ENCODE assay signal across 8 cellular contexts in genomic region chr5:33435893-33436490, GRCh38. TPM values are rescaled to one million over a fixed set of nuclear protein-coding genes. Genes with fewer than 3 reads are reported as not detected.
DNase-seq lines count a peak whose midpoint lies in the region; ATAC-seq and TF ChIP-seq lines count a peak whose summit lies in the region.
"Not testable (repeated sequence)": the region's sequence is repeated elsewhere in the genome, so short reads cannot be mapped to it uniquely, and the experiment has no call there.

No MANE protein-coding gene starts in this region.

- not testable (repeated sequence) for DNase-seq in AG04449 (ENCODE audit: low read depth, low spot score); retinal pigment epithelial cell (ENCODE audit: low read depth)
- peak; percentile 64 for DNase-seq in NCI-H187 treated with DMSO at 0.1 percent for 48 hours (lab: John Stamatoyannopoulos, UW)
- peak; percentile 19 to 73 (median 51) for DNase-seq in T-helper 1 cell
- peak; percentile 72 to 89 (median 75) for DNase-seq in adrenal gland
- peak; percentile 35 for DNase-seq in left ventricle myocardium inferior

- CTCF ChIA-PET in AG04449 (lab: Yijun Ruan, JAX): interaction anchor here (1.1 to 4.5 kb wide), 5 partner anchors 9 to 560 kb away, joined by 3 to 38 read pairs (median 5); partner anchors contain the start of gene RXFP3

- H3K4me3 ChIP-seq in AG04449 (ENCODE audit: low read depth, low read length); adrenal gland; left ventricle myocardium inferior; retinal pigment epithelial cell (ENCODE audit: low read length): not testable (repeated sequence)

- H3K36me3 ChIP-seq in adrenal gland (replicated peaks in 1 of 2); left ventricle myocardium inferior: not testable (repeated sequence)

- POLR2A ChIA-PET in AG04449 (lab: Yijun Ruan, JAX): not testable (repeated sequence)

- TF ChIP-seq CTCF in AG04449 (IDR thresholded peaks at IDR 0.05; ENCODE audit: insufficient read depth, low read length, missing control alignments): peak; percentile 52
- peak; percentile 58 to 85 (median 80) for TF ChIP-seq CTCF in adrenal gland (IDR thresholded peaks at IDR 0.05)
- peak; percentile 87 for TF ChIP-seq CTCF in left ventricle myocardium inferior (IDR thresholded peaks at IDR 0.05; ENCODE audit: borderline replicate concordance)
- TF ChIP-seq CTCF in retinal pigment epithelial cell (conservative IDR thresholded peaks at IDR 0.05; ENCODE audit: low read depth, low read length): peak; percentile 82

- intact Hi-C loops in adrenal gland (cut with DNase I): loop anchor here (10.0 kb wide), 1 partner anchor 499 kb away; the partner anchor contains the start of gene RXFP3 (in 2 of the 2)
- intact Hi-C loops in left ventricle myocardium inferior (cut with micrococcal nuclease): not testable (repeated sequence)

- WGBS in adrenal gland, 4 donors: 19 to 26% (median 23%) methylated on average over 5 of the region's 5 CpGs

- not testable (repeated sequence) for H3K4me1 ChIP-seq in adrenal gland (replicated peaks in 1 of 2)
- peaks cover 18% of the 10 kb centered on the region for H3K4me1 ChIP-seq in left ventricle myocardium inferior

- not testable (repeated sequence) for H3K27ac ChIP-seq in adrenal gland; left ventricle myocardium inferior (replicated peaks)

- ATAC-seq in GM18858 (IDR thresholded peaks at IDR 0.05; ENCODE audit: unreplicated experiment) (peak; percentile 53), HG03025 (IDR thresholded peaks at IDR 0.05; ENCODE audit: low FRiP score, unreplicated experiment) (peak; percentile 42)

- H3K9me3 ChIP-seq in adrenal gland (replicated peaks in 1 of 3); left ventricle myocardium inferior (replicated peaks): not testable (repeated sequence)

- TF ChIP-seq POLR2A in adrenal gland (IDR thresholded peaks at IDR 0.05): not testable (repeated sequence)

- not testable (repeated sequence) for H3K27me3 ChIP-seq in adrenal gland; left ventricle myocardium inferior (ENCODE audit: low read depth)

RNA-seq across cellular contexts. Expression of gene TARS1, which starts 4.8 kb away (rescaled TPM):
- total RNA-seq in adrenal gland (100 to 1,000 TPM in 5 of 8 donors, 10 to 100 TPM in 3; 45.3 to 216 (median 106) TPM), left ventricle myocardium inferior (66.1 TPM)
- 100 to 1,000 TPM in 1 of 3 donors, 10 to 100 TPM in 2; 61.3 to 388 (median 88.7) TPM for polyA plus RNA-seq in adrenal gland
